Comparison of ENCODE assay signal across 23 cellular contexts in genomic region chr11:117520201-117520600, GRCh38.
DNase-seq lines count a peak whose midpoint lies in the region; ATAC-seq and TF ChIP-seq lines count a peak whose summit lies in the region.
"Had no signal": no experiment of that assay in that cellular context is flagged by ENCODE, and none has a peak within 500 bp of the region (broad histone marks: within the 10 kb centered on the region; RNA-seq: fewer than 3 reads in every experiment).

No MANE protein-coding gene starts in this region.

- H3K18ac ChIP-seq in IMR-90 (ENCODE audit: low read depth, low read length), result no peak overlapping the region

- H3K4me1 ChIP-seq in IMR-90 (ENCODE audit: control insufficient read depth, insufficient read depth, low read length) (no peaks in the 10 kb centered on the region), left lung (no peaks in the 10 kb centered on the region)
- H3K4me1 ChIP-seq: foreskin keratinocyte, parathyroid adenoma had no signal

- WGBS in IMR-90 (ENCODE audit: extremely low coverage in 2 of 2, insufficient read length in 1 of 2), 2 experiments, result no CpG with 5 or more reads among the region's 3 CpGs

- H3K9me1 ChIP-seq in IMR-90 (ENCODE audit: insufficient read depth, low read length), result no peaks in the 10 kb centered on the region

- intact Hi-C loops in IMR-90 (cut with micrococcal nuclease), result no loop called here
- intact Hi-C loops in left lung (cut with DNase I), result no loop called here

- TF ChIP-seq RAD21 in IMR-90 (IDR thresholded peaks at IDR 0.05; ENCODE audit: low read length), result no peak

- CTCF ChIA-PET in IMR-90 (lab: Yijun Ruan, JAX), result no interaction called here

- no peak overlapping the region for H2BK20ac ChIP-seq in IMR-90 (ENCODE audit: low read depth, low read length)

- H4K5ac ChIP-seq in IMR-90 (ENCODE audit: low read depth, low read length), result no peak overlapping the region

- no peak overlapping the region for H3K9ac ChIP-seq in IMR-90 (ENCODE audit: low read depth, low read length)
- H3K9ac ChIP-seq: parathyroid adenoma had no signal

- in situ Hi-C loops in Caki2 (cut with HindIII; ENCODE audit: low pct_unique_long_range_greater_than_20kb, low sequenced_read_pairs), result no loop called here
- in situ Hi-C loops in IMR-90 (cut with MboI; ENCODE audit: low sequenced_read_pairs), result no loop called here
- in situ Hi-C loops in brain microvascular endothelial cell (cut with HindIII; ENCODE audit: low pct_ligation_motif_present, low sequenced_read_pairs), result no loop called here

- BruUV-seq in IMR-90 (replicated peaks; lab: Mats Ljungman, UMichigan), result no TSS peak

- no peak overlapping the region for H2BK120ac ChIP-seq in IMR-90 (ENCODE audit: low read depth, low read length)

- no peak overlapping the region for H4K8ac ChIP-seq in IMR-90 (ENCODE audit: low read depth in 2 of 2, low read length in 2 of 2)

- H2AK9ac ChIP-seq in IMR-90 (replicated peaks; ENCODE audit: low read depth, low read length, poor library complexity), result peak overlapping the region; percentile 25

- ATAC-seq in IMR-90 (ENCODE audit: low read depth), result no peak
- ATAC-seq in left lung, result peak; percentile 42
- no peak for ATAC-seq in GM18498 (IDR thresholded peaks at IDR 0.05; ENCODE audit: unreplicated experiment)
- ATAC-seq: effector memory CD8-positive, alpha-beta T cell; foreskin keratinocyte; T-cell had no signal

- no peak overlapping the region for H2AK5ac ChIP-seq in IMR-90 (ENCODE audit: low read depth, low read length)

- H3K4me2 ChIP-seq in IMR-90 (ENCODE audit: low read depth, low read length), result no peak overlapping the region

- no peak for TF ChIP-seq POLR2A in IMR-90 (IDR thresholded peaks at IDR 0.05; ENCODE audit: low read depth, low read length)

- H3K14ac ChIP-seq in IMR-90 (replicated peaks; ENCODE audit: low read depth, low read length), result no peak overlapping the region

- H2BK15ac ChIP-seq in IMR-90 (ENCODE audit: low read depth, low read length), result no peak overlapping the region

- no peak overlapping the region for H3K56ac ChIP-seq in IMR-90 (ENCODE audit: extremely low read depth, insufficient read depth, low read length)

- no peak overlapping the region for H3K4ac ChIP-seq in IMR-90 (ENCODE audit: low read depth, low read length)

- dilution Hi-C loops in IMR-90 (cut with HindIII; ENCODE audit: low sequenced_read_pairs, unreplicated experiment), result no loop called here

- DNase-seq in Caki2 (ENCODE audit: low read depth) (peak; percentile 34), IMR-90 (no peak), brain microvascular endothelial cell (peak; percentile 16), left lung (no peak), T-helper 2 cell (no peak), EL (no peak), cerebellum (ENCODE audit: low spot score) (no peak)
- DNase-seq: Calu3; central memory CD4-positive, alpha-beta T cell; effector memory CD8-positive, alpha-beta T cell; foreskin keratinocyte; H9; KG1; naive B cell; NCI-H1105; NCI-H2171 treated with DMSO at 0.1 percent for 48 hours; NK-92 treated with Interleukin-12 subunit alpha and Interleukin-12 subunit beta, amount 100 ng/mL, for 24 hours; stimulated activated CD4-positive, alpha-beta T cell treated with anti-CD3 and anti-CD28 coated beads, Interleukin-4, amount 100 ng/mL, for 24 hours; substantia nigra; T-cell had no signal

- no peak overlapping the region for H3K23ac ChIP-seq in IMR-90 (ENCODE audit: low read depth, low read length)

- H4K20me1 ChIP-seq in IMR-90 (ENCODE audit: insufficient read depth, low read length), result no peaks in the 10 kb centered on the region

- POLR2A ChIA-PET in IMR-90 (lab: Charles Lee; ENCODE audit: unreplicated experiment), result no interaction called here

- no peaks in the 10 kb centered on the region for H3K79me1 ChIP-seq in IMR-90 (ENCODE audit: low read depth in 1 of 2, low read length in 2 of 2)

- H4K91ac ChIP-seq in IMR-90 (ENCODE audit: insufficient read depth, low read depth, low read length), result no peak overlapping the region

- H2AFZ ChIP-seq in IMR-90 (replicated peaks; ENCODE audit: low read length, poor library complexity), result no peak overlapping the region
- H2AFZ ChIP-seq: parathyroid adenoma had no signal

- H3K27ac ChIP-seq in IMR-90 (ENCODE audit: insufficient read depth, low read length) (no peak overlapping the region), brain microvascular endothelial cell (no peak overlapping the region), left lung (peak overlapping the region in 1 of 2 donors; percentile 36)
- H3K27ac ChIP-seq: foreskin keratinocyte, parathyroid adenoma, skin epidermis had no signal

- H2BK5ac ChIP-seq in IMR-90 (ENCODE audit: low read depth, low read length, poor library complexity, severe bottlenecking), result no peak overlapping the region

- peaks cover 3% of the 10 kb centered on the region for H3K27me3 ChIP-seq in IMR-90 (ENCODE audit: control insufficient read depth, insufficient read depth, low read length)
- H3K27me3 ChIP-seq in brain microvascular endothelial cell (replicated peaks), result no peaks in the 10 kb centered on the region
- H3K27me3 ChIP-seq in left lung, result no peaks in the 10 kb centered on the region
- H3K27me3 ChIP-seq: foreskin keratinocyte had no signal

- H3K36me3 ChIP-seq in IMR-90 (ENCODE audit: control insufficient read depth, insufficient read depth, low read length) (no peaks in the 10 kb centered on the region), brain microvascular endothelial cell (replicated peaks) (no peaks in the 10 kb centered on the region), left lung (no peaks in the 10 kb centered on the region)

- no peaks in the 10 kb centered on the region for H3K9me3 ChIP-seq in IMR-90 (ENCODE audit: control insufficient read depth, insufficient read depth, low read length)
- H3K9me3 ChIP-seq in left lung, result no peaks in the 10 kb centered on the region

- no peak overlapping the region for H3K4me3 ChIP-seq in IMR-90 (ENCODE audit: insufficient read depth, low read depth, low read length)
- no peak overlapping the region for H3K4me3 ChIP-seq in brain microvascular endothelial cell (ENCODE audit: low read depth, low read length)
- H3K4me3 ChIP-seq in left lung, result no peak overlapping the region
- H3K4me3 ChIP-seq: skin epidermis had no signal

- no peak for TF ChIP-seq CTCF in IMR-90 (conservative IDR thresholded peaks at IDR 0.05; ENCODE audit: low read depth, low read length)
- TF ChIP-seq CTCF in brain microvascular endothelial cell (IDR thresholded peaks at IDR 0.05; ENCODE audit: low read depth, low read length, missing control alignments), result no peak
- TF ChIP-seq CTCF in left lung (IDR thresholded peaks at IDR 0.05), result no peak

TF ChIP-seq in IMR-90, 13 proteins besides CTCF, POLR2A, EP300 and RAD21:
- TF ChIP-seq USF2 (IDR thresholded peaks at IDR 0.05; ENCODE audit: low read depth, low read length) (no peak), FOS (IDR thresholded peaks at IDR 0.05; ENCODE audit: low read depth, low read length) (no peak), CHD1 (IDR thresholded peaks at IDR 0.05; ENCODE audit: low read depth, low read length) (no peak), MAZ (IDR thresholded peaks at IDR 0.05; ENCODE audit: borderline replicate concordance, low read depth, low read length) (no peak), SMC3 (IDR thresholded peaks at IDR 0.05; ENCODE audit: low read depth, low read length) (no peak), RFX5 (IDR thresholded peaks at IDR 0.05; ENCODE audit: low read depth, low read length) (no peak)

Comparison
In these comparisons a context has a peak if more than half of its experiments do, and no peak if none do; other contexts are left out.
1. DNase-seq: peak in Caki2 (single experiment) and brain microvascular endothelial cell (single experiment); none in IMR-90 (single experiment), left lung (0 of 2), T-helper 2 cell (0 of 5), EL (single experiment) and cerebellum (single experiment).